In genomic region chr12:95942532-95943230, GRCh38 we compare ENCODE assay signal across 1 cellular context.
TF ChIP-seq lines count a peak whose summit lies in the region.

TSS of gene CCDC38 (minus strand) at chr12:95942614. CDS start at chr12:95936509, 6,105 bp downstream.

TF ChIP-seq in GM12878, 131 proteins besides CTCF, POLR2A, EP300 and RAD21 (continued from another document):
- TF ChIP-seq ZBTB33 (IDR thresholded peaks at IDR 0.05) (no peak), CREB1 (IDR thresholded peaks at IDR 0.05; ENCODE audit: low read depth) (0 out of 2 replicates have a peak, but pooled peaks have one; percentile 20), PAX5 (IDR thresholded peaks at IDR 0.05; ENCODE audit: borderline replicate concordance, low read depth, low read length) (0 out of 2 replicates have a peak, but pooled peaks have one; percentile 25), NR2C1 (IDR thresholded peaks at IDR 0.05) (peak; percentile 30; the same call in 1 of the 2 replicates), ZBTB40 (IDR thresholded peaks at IDR 0.05; ENCODE audit: borderline replicate concordance) (peak; percentile 88), IKZF1 (conservative IDR thresholded peaks at IDR 0.05) (peak; percentile 37; the same call in 1 of the 2 replicates), CBFB (IDR thresholded peaks at IDR 0.05; ENCODE audit: low read depth) (no peak), POU2F2 (IDR thresholded peaks at IDR 0.05; ENCODE audit: borderline replicate concordance, low read depth, low read length) (peak; percentile 49; the same call in 1 of the 3 replicates)
